Comparison of ENCODE assay signal across 24 cellular contexts in genomic region chr20:5522422-5522821, GRCh38.
DNase-seq lines count a peak whose midpoint lies in the region; ATAC-seq, FAIRE-seq and TF ChIP-seq lines count a peak whose summit lies in the region.
"Had no signal": no experiment of that assay in that cellular context is flagged by ENCODE, and none has a peak within 500 bp of the region (broad histone marks: within the 10 kb centered on the region; RNA-seq: fewer than 3 reads in every experiment).

No MANE protein-coding gene starts in this region.

- peak; percentile 13 for FAIRE-seq in A549 (lab: Jason Lieb, UNC)
- no peak for FAIRE-seq in H54 (lab: Jason Lieb, UNC)
- FAIRE-seq: D721Med, GM12878, GM19239, H1 had no signal

- H3K4me3 ChIP-seq in A549: no peak overlapping the region
- H3K4me3 ChIP-seq in SK-N-MC: no peak overlapping the region
- no peak overlapping the region for H3K4me3 ChIP-seq in mucosa of descending colon
- H3K4me3 ChIP-seq: BLaER1, GM12878, GM23248 had no signal

- no peak for TF ChIP-seq RAD21 in A549 (conservative IDR thresholded peaks at IDR 0.05 in 1 of 2, IDR thresholded peaks at IDR 0.05 in 1 of 2)

- TF ChIP-seq CTCF in A549 (IDR thresholded peaks at IDR 0.05) (no peak), mucosa of descending colon (IDR thresholded peaks at IDR 0.05) (no peak)

- CTCF ChIA-PET in A549 (lab: Yijun Ruan, JAX): interaction anchor here (1.6 kb wide), 1 partner anchor 8 kb away, joined by 4 read pairs; no protein-coding TSS in a partner anchor

- ATAC-seq in A549 (no peak), mucosa of descending colon (peak; percentile 73)
- ATAC-seq: CD8-positive, alpha-beta T cell; GM12878; HCT116 had no signal

- intact Hi-C loops in mucosa of descending colon (cut with DNase I, micrococcal nuclease): no loop called here

- H3K4me2 ChIP-seq in A549: no peak overlapping the region
- H3K4me2 ChIP-seq: BLaER1 had no signal

- H3K9me3 ChIP-seq in A549: peaks cover 16% of the 10 kb centered on the region
- no peaks in the 10 kb centered on the region for H3K9me3 ChIP-seq in SK-N-MC (ENCODE audit: low read depth, low read length)
- no peaks in the 10 kb centered on the region for H3K9me3 ChIP-seq in mucosa of descending colon

- DNase-seq in A549 (ENCODE audit: low read depth in 1 of 2, low spot score in 1 of 2) (no peak), HT-29 (ENCODE audit: low spot score) (peak; percentile 47), SK-N-MC (ENCODE audit: low read depth, low spot score) (no peak), mucosa of descending colon (no peak), putamen (ENCODE audit: low spot score) (no peak), H54 (ENCODE audit: insufficient read length, low spot score) (no peak), dedifferentiated amniotic fluid mesenchymal stem cell (ENCODE audit: extremely low spot score) (no peak)
- DNase-seq: 8988T; CD4-positive, CD25-positive, alpha-beta regulatory T cell; CD8-positive, alpha-beta T cell; DMS 273 treated with DMSO at 0.1 percent for 48 hours; DMS79; EL; GDM1; GM23248; H9; HFFc6 had no signal

- H3K36me3 ChIP-seq in SK-N-MC (ENCODE audit: insufficient read depth, low read length) (no peaks in the 10 kb centered on the region), mucosa of descending colon (ENCODE audit: low read depth) (no peaks in the 10 kb centered on the region)

- H3K27ac ChIP-seq in A549 (no peak overlapping the region), SK-N-MC (peak overlapping the region; percentile 33)
- H3K27ac ChIP-seq: BLaER1, C4-2B, GM23248 had no signal

- no peak overlapping the region for H3K9ac ChIP-seq in SK-N-MC (ENCODE audit: insufficient read length)
- H3K9ac ChIP-seq: BLaER1, GM23248 had no signal

- H3K4me1 ChIP-seq in A549 (no peaks in the 10 kb centered on the region), mucosa of descending colon (ENCODE audit: low read depth) (no peaks in the 10 kb centered on the region)

- 84% methylated on average over 2 of the region's 2 CpGs for WGBS in A549 (ENCODE audit: missing lambda C conversion rate)

- no peak for TF ChIP-seq EP300 in A549 (IDR thresholded peaks at IDR 0.05)

- POLR2A ChIA-PET in A549 (lab: Yijun Ruan, JAX): no interaction called here

- TF ChIP-seq POLR2A in A549 (IDR thresholded peaks at IDR 0.05; ENCODE audit: low read length) (no peak), H54 (IDR thresholded peaks at IDR 0.05; ENCODE audit: low read depth, low read length) (no peak)

TF ChIP-seq in A549, 52 proteins besides CTCF, POLR2A, EP300 and RAD21:
- no peak for TF ChIP-seq ZSCAN20 (CRISPR knock-in tag; IDR thresholded peaks at IDR 0.05)
- TF ChIP-seq KDM1A (IDR thresholded peaks at IDR 0.05; ENCODE audit: low read depth): no peak
- TF ChIP-seq EHF (CRISPR knock-in tag; IDR thresholded peaks at IDR 0.05): no peak
- no peak for TF ChIP-seq ELK1 (IDR thresholded peaks at IDR 0.05; ENCODE audit: low read depth, low read length)
- TF ChIP-seq HMGXB4 (CRISPR knock-in tag; IDR thresholded peaks at IDR 0.05; ENCODE audit: borderline replicate concordance): no peak
- TF ChIP-seq FOSL2 (IDR thresholded peaks at IDR 0.05): no peak
- no peak for TF ChIP-seq FOSL2 (CRISPR knock-in tag; IDR thresholded peaks at IDR 0.05)
- TF ChIP-seq FOXS1 (CRISPR knock-in tag; IDR thresholded peaks at IDR 0.05): no peak
- TF ChIP-seq SMC3 (IDR thresholded peaks at IDR 0.05): no peak
- no peak for TF ChIP-seq NPAS2 (CRISPR knock-in tag; IDR thresholded peaks at IDR 0.05; ENCODE audit: borderline replicate concordance)
- no peak for TF ChIP-seq USF2 (IDR thresholded peaks at IDR 0.05)
- no peak for TF ChIP-seq ZFP36 (IDR thresholded peaks at IDR 0.05; ENCODE audit: borderline replicate concordance, partially characterized antibody)
- TF ChIP-seq REST (IDR thresholded peaks at IDR 0.05): no peak
- no peak for TF ChIP-seq CHD4 (IDR thresholded peaks at IDR 0.05; ENCODE audit: borderline replicate concordance)
- TF ChIP-seq BCL3 (IDR thresholded peaks at IDR 0.05): no peak
- TF ChIP-seq SREBF2 (IDR thresholded peaks at IDR 0.05): no peak
- no peak for TF ChIP-seq CBX8 (IDR thresholded peaks at IDR 0.05)
- no peak for TF ChIP-seq PHF8 (IDR thresholded peaks at IDR 0.05; ENCODE audit: borderline replicate concordance, low read depth)
